ENCODE assay signal across 8 cellular contexts in genomic region chr11:118609380-118610219, GRCh38. TPM values are rescaled to one million over a fixed set of nuclear protein-coding genes. Genes with fewer than 3 reads are reported as not detected.
DNase-seq lines count a peak whose midpoint lies in the region; ATAC-seq and TF ChIP-seq lines count a peak whose summit lies in the region.

No MANE protein-coding gene starts in this region.

- peak overlapping the region; percentile 56 for H3K4ac ChIP-seq in neuronal stem cell (ENCODE audit: low read length)

- POLR2A ChIA-PET in activated CD4-positive, alpha-beta memory T cell treated with anti-CD3 and anti-CD28 coated beads, Interleukin-2, amount 10 ng/mL, durations not matched to agents 7 days and 5 days (lab: Charles Lee), result interaction anchor here (0.5 to 1.8 kb wide), 4 partner anchors 14 to 174 kb away, joined by 3 to 7 read pairs (median 5); partner anchors contain the start of genes ARCN1 and KMT2A

- BruUV-seq in Calu3 (replicated peaks; lab: Mats Ljungman, UMichigan), result no TSS peak

- H3K4me1 ChIP-seq in esophagus squamous epithelium, result peaks cover 32 to 88% (median 59%) of the 10 kb centered on the region in 3 donors
- peaks cover 32 to 55% of the 10 kb centered on the region in 2 donors for H3K4me1 ChIP-seq in neuronal stem cell (ENCODE audit: control insufficient read depth in 2 of 2, insufficient read depth in 1 of 2, low read depth in 1 of 2, low read length in 2 of 2)
- peaks cover 0 to 2% of the 10 kb centered on the region in 2 donors for H3K4me1 ChIP-seq in aorta (ENCODE audit: control insufficient read depth in 1 of 2, insufficient read depth in 2 of 2, low read length in 2 of 2)

- H3K79me1 ChIP-seq in neuronal stem cell (ENCODE audit: low read depth, low read length), result peaks cover 3% of the 10 kb centered on the region

- peak overlapping the region; percentile 94 for H4K91ac ChIP-seq in neuronal stem cell (ENCODE audit: low read depth, low read length, poor library complexity)

- intact Hi-C loops in Calu3 (cut with micrococcal nuclease; ENCODE audit: unreplicated experiment), result loop anchor here (5.0 kb wide), 1 partner anchor 48 kb away; no protein-coding TSS in a partner anchor
- intact Hi-C loops in esophagus squamous epithelium (cut with DNase I), result no loop called here
- intact Hi-C loops in aorta (cut with DNase I), result loop anchor here (5.0 kb wide), 2 partner anchors 37 to 48 kb away; partner anchors contain the start of gene ARCN1 (in 2 of the 2)

- no peak for TF ChIP-seq CTCF in Calu3 (IDR thresholded peaks at IDR 0.05; ENCODE audit: unreplicated experiment)
- TF ChIP-seq CTCF in esophagus squamous epithelium (IDR thresholded peaks at IDR 0.05), result no peak

- peaks cover 37% of the 10 kb centered on the region for H3K27me3 Mint-ChIP-seq in Calu3 (ENCODE audit: unreplicated experiment)
- peaks cover 48% of the 10 kb centered on the region for H3K27me3 Mint-ChIP-seq in activated CD4-positive, alpha-beta memory T cell treated with anti-CD3 and anti-CD28 coated beads, Interleukin-2, amount 10 ng/mL, durations not matched to agents 7 days and 5 days

- peak; percentile 0 for ATAC-seq in aorta (ENCODE audit: low FRiP score)
- ATAC-seq in HG03571 (IDR thresholded peaks at IDR 0.05; ENCODE audit: unreplicated experiment), result no peak

- peaks cover 0 to 42% (median 0%) of the 10 kb centered on the region in 4 donors for H3K27me3 ChIP-seq in esophagus squamous epithelium
- peaks cover 0 to 34% (median 27%) of the 10 kb centered on the region in 3 experiments for H3K27me3 ChIP-seq in neuronal stem cell (ENCODE audit: control insufficient read depth in 3 of 3, insufficient read depth in 3 of 3, low read depth in 1 of 3, low read length in 3 of 3)
- H3K27me3 ChIP-seq in aorta (ENCODE audit: control insufficient read depth in 1 of 2, insufficient read depth in 2 of 2, low read length in 1 of 2), result no peaks in the 10 kb centered on the region

- peaks cover 17% of the 10 kb centered on the region for H3K36me3 Mint-ChIP-seq in Calu3 (ENCODE audit: insufficient read depth, unreplicated experiment)
- H3K36me3 Mint-ChIP-seq in activated CD4-positive, alpha-beta memory T cell treated with anti-CD3 and anti-CD28 coated beads, Interleukin-2, amount 10 ng/mL, durations not matched to agents 7 days and 5 days (ENCODE audit: low read depth), result peaks cover 9% of the 10 kb centered on the region

- no peak for TF ChIP-seq POLR2A in esophagus squamous epithelium (IDR thresholded peaks at IDR 0.05)

- H3K9ac ChIP-seq in neuronal stem cell (ENCODE audit: low read depth, low read length, poor library complexity), result peak overlapping the region; percentile 88

- peak overlapping the region; percentile 81 to 97 (median 92) for H3K27ac ChIP-seq in esophagus squamous epithelium
- no peak overlapping the region for H3K27ac ChIP-seq in neuronal stem cell (replicated peaks; ENCODE audit: low read length)
- peak overlapping the region in 1 of 2 donors; percentile 71 for H3K27ac ChIP-seq in aorta (ENCODE audit: low read depth in 1 of 2, low read length in 2 of 2)

- H3K9me3 Mint-ChIP-seq in Calu3 (ENCODE audit: low read depth, unreplicated experiment), result no peaks in the 10 kb centered on the region
- H3K9me3 Mint-ChIP-seq in activated CD4-positive, alpha-beta memory T cell treated with anti-CD3 and anti-CD28 coated beads, Interleukin-2, amount 10 ng/mL, durations not matched to agents 7 days and 5 days, result no peaks in the 10 kb centered on the region

- DNase-seq in Calu3, result no peak
- DNase-seq in activated CD4-positive, alpha-beta memory T cell treated with anti-CD3 and anti-CD28 coated beads, Interleukin-2, amount 10 ng/mL, durations not matched to agents 7 days and 5 days, result no peak
- no peak for DNase-seq in esophagus squamous epithelium (lab: John Stamatoyannopoulos, UW)
- no peak for DNase-seq in neuronal stem cell (ENCODE audit: low spot score)
- peak in 1 of 2 donors; percentile 79 for DNase-seq in aorta
- DNase-seq in NCI-H2227 (lab: John Stamatoyannopoulos, UW; ENCODE audit: unreplicated experiment), result no peak
- DNase-seq in KBM-7, result no peak

- WGBS in esophagus squamous epithelium, 2 donors, result 37 to 49% methylated on average over 29 to 30 of the region's 57 CpGs
- WGBS in neuronal stem cell (ENCODE audit: extremely low coverage in 2 of 2, insufficient read length in 2 of 2, insufficient replicate concordance in 1 of 2), 2 donors, result no CpG with 5 or more reads among the region's 57 CpGs
- WGBS in aorta, 2 donors, result 70 to 83% methylated on average over 51 to 57 of the region's 57 CpGs

- H3K36me3 ChIP-seq in esophagus squamous epithelium, result peaks cover 0 to 5% (median 0%) of the 10 kb centered on the region in 3 donors
- no peaks in the 10 kb centered on the region for H3K36me3 ChIP-seq in neuronal stem cell (replicated peaks in 1 of 2; ENCODE audit: control insufficient read depth in 2 of 2, insufficient read depth in 2 of 2, low read length in 2 of 2)
- H3K36me3 ChIP-seq in aorta (ENCODE audit: control insufficient read depth in 1 of 2, insufficient read depth in 2 of 2, low read length in 1 of 2), result peaks cover 0 to 2% of the 10 kb centered on the region in 2 donors

- H3K4me1 Mint-ChIP-seq in Calu3 (ENCODE audit: low read depth, unreplicated experiment), result peaks cover 35% of the 10 kb centered on the region
- peaks cover 26% of the 10 kb centered on the region for H3K4me1 Mint-ChIP-seq in activated CD4-positive, alpha-beta memory T cell treated with anti-CD3 and anti-CD28 coated beads, Interleukin-2, amount 10 ng/mL, durations not matched to agents 7 days and 5 days

- H3K18ac ChIP-seq in neuronal stem cell (ENCODE audit: low read length), result peak overlapping the region; percentile 98

- peak overlapping the region; percentile 92 for H3K23ac ChIP-seq in neuronal stem cell (ENCODE audit: low read depth, low read length, poor library complexity)

- peak overlapping the region; percentile 25 to 87 (median 65) for H3K4me3 ChIP-seq in esophagus squamous epithelium
- peak overlapping the region in 1 of 2 donors; percentile 78 for H3K4me3 ChIP-seq in neuronal stem cell (ENCODE audit: low read length in 2 of 2)
- H3K4me3 ChIP-seq in aorta (ENCODE audit: low read length in 2 of 2), result no peak overlapping the region

- CTCF ChIA-PET in Calu3 (lab: Charles Lee), result interaction anchor here (0.7 to 1.4 kb wide), 4 partner anchors 11 to 23 kb away, joined by 3 to 5 read pairs (median 3); no protein-coding TSS in a partner anchor
- CTCF ChIA-PET in activated CD4-positive, alpha-beta memory T cell treated with anti-CD3 and anti-CD28 coated beads, Interleukin-2, amount 10 ng/mL, durations not matched to agents 7 days and 5 days (lab: Charles Lee), result interaction anchor here (0.6 to 6.6 kb wide), 8 partner anchors 10 to 804 kb away, joined by 3 to 69 read pairs (median 3); no protein-coding TSS in a partner anchor

- in situ Hi-C loops in KBM-7 (cut with MboI; ENCODE audit: low pct_unique_long_range_greater_than_20kb, low sequenced_read_pairs), result no loop called here

- H3K14ac ChIP-seq in neuronal stem cell (ENCODE audit: low read length), result peak overlapping the region; percentile 92

- peak overlapping the region; percentile 42 for H2AFZ ChIP-seq in neuronal stem cell (ENCODE audit: low read length)

- H2BK120ac ChIP-seq in neuronal stem cell (ENCODE audit: low read depth, low read length), result peak overlapping the region; percentile 89

- H2BK15ac ChIP-seq in neuronal stem cell (ENCODE audit: low read length), result peak overlapping the region; percentile 95

- H4K8ac ChIP-seq in neuronal stem cell (ENCODE audit: low read depth, low read length), result no peak overlapping the region

- peak overlapping the region; percentile 80 for H2BK5ac ChIP-seq in neuronal stem cell (ENCODE audit: low read length)

- peak overlapping the region; percentile 95 for H2AK5ac ChIP-seq in neuronal stem cell (ENCODE audit: low read depth, low read length)

- peak overlapping the region; percentile 65 for H3K27ac Mint-ChIP-seq in Calu3 (ENCODE audit: unreplicated experiment)
- no peak overlapping the region for H3K27ac Mint-ChIP-seq in activated CD4-positive, alpha-beta memory T cell treated with anti-CD3 and anti-CD28 coated beads, Interleukin-2, amount 10 ng/mL, durations not matched to agents 7 days and 5 days

- peak overlapping the region; percentile 99 for H2BK12ac ChIP-seq in neuronal stem cell (ENCODE audit: low read length)

- H3K9me3 ChIP-seq in esophagus squamous epithelium (no peaks in the 10 kb centered on the region), neuronal stem cell (replicated peaks in 1 of 2; ENCODE audit: control insufficient read depth in 2 of 2, insufficient read depth in 1 of 2, low read depth in 1 of 2, low read length in 2 of 2) (peaks cover 0 to 6% of the 10 kb centered on the region in 2 donors), aorta (ENCODE audit: control insufficient read depth, low read length) (no peaks in the 10 kb centered on the region)

- H3K4me2 ChIP-seq in neuronal stem cell (ENCODE audit: insufficient read depth, low read length, poor library complexity, severe bottlenecking), result peak overlapping the region; percentile 51

- H3K4me3 Mint-ChIP-seq in Calu3 (ENCODE audit: low read depth, unreplicated experiment), result peak overlapping the region; percentile 78
- peak overlapping the region; percentile 72 for H3K4me3 Mint-ChIP-seq in activated CD4-positive, alpha-beta memory T cell treated with anti-CD3 and anti-CD28 coated beads, Interleukin-2, amount 10 ng/mL, durations not matched to agents 7 days and 5 days

RNA-seq across cellular contexts. Expression of gene PHLDB1, which starts 2.2 kb away (rescaled TPM):
- total RNA-seq in Calu3 (2022), result 30.3 and 37.1 TPM in 2 replicates
- total RNA-seq in activated CD4-positive, alpha-beta memory T cell treated with anti-CD3 and anti-CD28 coated beads, Interleukin-2, amount 10 ng/mL, durations not matched to agents 7 days and 5 days, result under 1 TPM; 0.53 to 0.63 TPM
- 10 to 100 TPM in 3 of 4 donors, 1 to 10 TPM in 1; 6.7 to 29.8 (median 21.2) TPM for total RNA-seq in esophagus squamous epithelium
- polyA plus RNA-seq in neuronal stem cell (2013, experiment 1 of 2), result 68.9 TPM
- polyA plus RNA-seq in neuronal stem cell (2013, experiment 2 of 2), result 69.2 TPM
- total RNA-seq in aorta, result 100 to 1,000 TPM; 260 to 274 TPM
- polyA plus RNA-seq in aorta, result 100 to 1,000 TPM in 1 of 2 donors, 10 to 100 TPM in 1; 38.3 to 290 TPM

RNA-seq across cellular contexts. Expression of gene ARCN1, which starts 37.4 kb away (rescaled TPM):
- total RNA-seq in Calu3 (2022), result 77.8 and 83.8 TPM in 2 replicates
- 100 to 1,000 TPM; 138 to 141 TPM for total RNA-seq in activated CD4-positive, alpha-beta memory T cell treated with anti-CD3 and anti-CD28 coated beads, Interleukin-2, amount 10 ng/mL, durations not matched to agents 7 days and 5 days
- total RNA-seq in esophagus squamous epithelium, result 10 to 100 TPM; 67.8 to 81.6 (median 78.1) TPM
- 126 TPM for polyA plus RNA-seq in neuronal stem cell (2013, experiment 1 of 2)
- 128 TPM for polyA plus RNA-seq in neuronal stem cell (2013, experiment 2 of 2)
- 100 to 1,000 TPM; 128 to 170 TPM for total RNA-seq in aorta
- polyA plus RNA-seq in aorta, result 10 to 100 TPM; 67.6 to 69.0 TPM

RNA-seq across cellular contexts. Expression of gene IFT46, which starts 43.9 kb away (rescaled TPM):
- total RNA-seq in Calu3 (2022) (8.3 and 9.1 TPM in 2 replicates), esophagus squamous epithelium (10 to 100 TPM; 13.2 to 25.2 (median 18.6) TPM), aorta (10 to 100 TPM; 15.0 to 22.5 TPM)
- total RNA-seq in activated CD4-positive, alpha-beta memory T cell treated with anti-CD3 and anti-CD28 coated beads, Interleukin-2, amount 10 ng/mL, durations not matched to agents 7 days and 5 days, result 1 to 10 TPM; 9.6 to 10.0 TPM
- polyA plus RNA-seq in neuronal stem cell (2013, experiment 1 of 2), result 22.8 TPM
- polyA plus RNA-seq in neuronal stem cell (2013, experiment 2 of 2), result 22.9 TPM
- polyA plus RNA-seq in aorta, result 10 to 100 TPM; 24.2 to 31.8 TPM

Comparison
In these comparisons a context has a peak if more than half of its experiments do, and no peak if none do; other contexts are left out.
1. H3K4me3 ChIP-seq: peak in esophagus squamous epithelium (4 of 4); none in aorta (0 of 2).
2. RNA of gene PHLDB1, which starts 2.2 kb away (total RNA-seq): 260 to 274 TPM in aorta, 30.3 to 37.1 TPM in Calu3 and 6.7 to 29.8 TPM in esophagus squamous epithelium; 0.53 to 0.63 TPM in activated CD4-positive, alpha-beta memory T cell treated with anti-CD3 and anti-CD28 coated beads, Interleukin-2, amount 10 ng/mL, durations not matched to agents 7 days and 5 days; every median in the first group is over 4 times any median in the second.